In genomic region chr9:133430244-133430643, GRCh38 we compare ENCODE assay signal across 1 cellular context.
TF ChIP-seq lines count a peak whose summit lies in the region.

No MANE protein-coding gene starts in this region.

TF ChIP-seq in WTC11, 78 proteins besides CTCF, POLR2A, EP300 and RAD21:
- TF ChIP-seq PREB (CRISPR knock-in tag; IDR thresholded peaks at IDR 0.05; ENCODE audit: borderline replicate concordance) = no peak
- no peak for TF ChIP-seq IRF2 (CRISPR knock-in tag; IDR thresholded peaks at IDR 0.05; ENCODE audit: borderline replicate concordance, low read depth)
- TF ChIP-seq STAT6 (CRISPR knock-in tag; conservative IDR thresholded peaks at IDR 0.05; ENCODE audit: low read depth) = no peak
- TF ChIP-seq ZNF425 (CRISPR knock-in tag; conservative IDR thresholded peaks at IDR 0.05) = no peak
- no peak for TF ChIP-seq CREM (CRISPR knock-in tag; IDR thresholded peaks at IDR 0.05)
- no peak for TF ChIP-seq NR3C1 (CRISPR knock-in tag; conservative IDR thresholded peaks at IDR 0.05; ENCODE audit: low read depth)
- no peak for TF ChIP-seq ZNF423 (CRISPR knock-in tag; IDR thresholded peaks at IDR 0.05)
- TF ChIP-seq CBFB (CRISPR knock-in tag; IDR thresholded peaks at IDR 0.05; ENCODE audit: low read depth) = no peak
- TF ChIP-seq GTF2I (CRISPR knock-in tag; conservative IDR thresholded peaks at IDR 0.05) = no peak
- no peak for TF ChIP-seq GABPB1 (CRISPR knock-in tag; IDR thresholded peaks at IDR 0.05)
TF ChIP-seq in WTC11: peak in this region for 0.
